9 cellular contexts compared by ENCODE assay signal in the genomic region with DNA sequence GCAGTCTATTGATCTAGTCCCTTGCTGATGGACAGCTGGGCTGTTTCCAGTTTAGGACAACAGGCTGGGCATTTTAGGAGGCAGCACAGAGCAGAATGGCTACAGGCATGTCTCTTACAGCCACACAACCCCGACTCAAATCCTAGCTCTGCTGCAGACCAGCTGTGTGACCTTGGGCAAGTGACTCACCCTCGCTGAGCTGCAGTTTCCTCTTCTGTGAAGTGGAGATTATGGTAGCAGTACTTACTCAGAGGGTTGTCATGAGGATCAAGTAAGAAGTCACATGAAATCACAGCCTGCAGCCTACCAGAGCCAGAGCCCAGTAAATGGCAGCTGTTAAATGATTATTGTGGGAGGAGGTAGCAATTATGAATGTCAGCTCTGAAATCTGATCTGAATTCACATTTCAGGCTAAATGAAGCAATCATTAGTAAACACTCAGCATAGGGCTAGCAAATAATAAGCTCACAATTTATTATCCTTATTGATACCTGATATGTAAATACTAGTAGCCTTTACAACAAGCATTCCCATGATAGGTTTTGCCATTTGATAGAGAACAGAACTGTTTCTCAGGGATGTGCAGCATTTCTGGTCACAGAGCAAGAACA. TPM values are rescaled to one million over a fixed set of nuclear protein-coding genes. Genes with fewer than 3 reads are reported as not detected.
DNase-seq lines count a peak whose midpoint lies in the region; ATAC-seq and TF ChIP-seq lines count a peak whose summit lies in the region.
"Had no signal": no experiment of that assay in that cellular context is flagged by ENCODE, and none has a peak within 500 bp of the region (broad histone marks: within the 10 kb centered on the region; RNA-seq: fewer than 3 reads in every experiment).

No MANE protein-coding gene starts in this region.

- peak; percentile 66 for ATAC-seq in activated naive CD8-positive, alpha-beta T cell treated with anti-CD3 and anti-CD28 coated beads, Interleukin-2, amount 10 ng/mL, durations not matched to agents 7 days and 5 days (ENCODE audit: low read depth)
- no peak for ATAC-seq in lower lobe of right lung
- ATAC-seq in GM21825 (IDR thresholded peaks at IDR 0.05; ENCODE audit: unreplicated experiment): no peak
- no peak for ATAC-seq in HG03442 (IDR thresholded peaks at IDR 0.05; ENCODE audit: unreplicated experiment)

- peaks cover 8% of the 10 kb centered on the region for H3K36me3 ChIP-seq in MG63
- H3K36me3 ChIP-seq in lower lobe of right lung: no peaks in the 10 kb centered on the region

- peak; percentile 76 for DNase-seq in AG04449 (ENCODE audit: low read depth, low spot score)
- DNase-seq in MG63: peak; percentile 87
- DNase-seq in activated naive CD8-positive, alpha-beta T cell treated with anti-CD3 and anti-CD28 coated beads, Interleukin-2, amount 10 ng/mL, durations not matched to agents 7 days and 5 days: no peak
- DNase-seq in lower lobe of right lung: peak; percentile 9
- DNase-seq in SKM-1 (lab: John Stamatoyannopoulos, UW; ENCODE audit: unreplicated experiment): no peak
- no peak for DNase-seq in NCI-H2196 (lab: John Stamatoyannopoulos, UW; ENCODE audit: unreplicated experiment)

- no peaks in the 10 kb centered on the region for H3K4me1 ChIP-seq in lower lobe of right lung

- TF ChIP-seq CTCF in AG04449 (IDR thresholded peaks at IDR 0.05; ENCODE audit: insufficient read depth, low read length, missing control alignments) (no peak), lower lobe of right lung (IDR thresholded peaks at IDR 0.05) (no peak)

- no peak overlapping the region for H3K27ac Mint-ChIP-seq in activated naive CD8-positive, alpha-beta T cell treated with anti-CD3 and anti-CD28 coated beads, Interleukin-2, amount 10 ng/mL, durations not matched to agents 7 days and 5 days
- H3K27ac Mint-ChIP-seq: T-helper 1 cell treated with Interleukin-12 subunit alpha and Interleukin-12 subunit beta and Interleukin-4 antibody, amounts not matched to agents 30 μg/mL and 1 μg/mL, for 36 hours had no signal

- intact Hi-C loops in lower lobe of right lung (cut with DNase I): no loop called here

- H3K9me3 ChIP-seq in MG63 (peaks cover 23% of the 10 kb centered on the region), lower lobe of right lung (no peaks in the 10 kb centered on the region)

- peaks cover 10% of the 10 kb centered on the region for H3K27me3 Mint-ChIP-seq in activated naive CD8-positive, alpha-beta T cell treated with anti-CD3 and anti-CD28 coated beads, Interleukin-2, amount 10 ng/mL, durations not matched to agents 7 days and 5 days

- POLR2A ChIA-PET in AG04449 (lab: Yijun Ruan, JAX): interaction anchor here (1.2 to 2.4 kb wide), 7 partner anchors 25 to 292 kb away, joined by 3 to 15 read pairs (median 5); no protein-coding TSS in a partner anchor
- POLR2A ChIA-PET in activated naive CD8-positive, alpha-beta T cell treated with anti-CD3 and anti-CD28 coated beads, Interleukin-2, amount 10 ng/mL, durations not matched to agents 7 days and 5 days (lab: Charles Lee): no interaction called here

- peaks cover 2% of the 10 kb centered on the region for H3K36me3 Mint-ChIP-seq in activated naive CD8-positive, alpha-beta T cell treated with anti-CD3 and anti-CD28 coated beads, Interleukin-2, amount 10 ng/mL, durations not matched to agents 7 days and 5 days

- peaks cover 3% of the 10 kb centered on the region for H3K4me1 Mint-ChIP-seq in activated naive CD8-positive, alpha-beta T cell treated with anti-CD3 and anti-CD28 coated beads, Interleukin-2, amount 10 ng/mL, durations not matched to agents 7 days and 5 days

- H3K9me3 Mint-ChIP-seq in activated naive CD8-positive, alpha-beta T cell treated with anti-CD3 and anti-CD28 coated beads, Interleukin-2, amount 10 ng/mL, durations not matched to agents 7 days and 5 days: peaks cover 5% of the 10 kb centered on the region

- H3K27ac ChIP-seq in lower lobe of right lung: no peak overlapping the region

- no peak overlapping the region for H3K4me3 Mint-ChIP-seq in activated naive CD8-positive, alpha-beta T cell treated with anti-CD3 and anti-CD28 coated beads, Interleukin-2, amount 10 ng/mL, durations not matched to agents 7 days and 5 days
- H3K4me3 Mint-ChIP-seq: T-helper 1 cell treated with Interleukin-12 subunit alpha and Interleukin-12 subunit beta and Interleukin-4 antibody, amounts not matched to agents 30 μg/mL and 1 μg/mL, for 36 hours had no signal

- CTCF ChIA-PET in AG04449 (lab: Yijun Ruan, JAX): interaction anchor here (1.1 to 2.0 kb wide), 3 partner anchors 41 to 61 kb away, joined by 3 to 6 read pairs (median 4); no protein-coding TSS in a partner anchor

- H3K4me3 ChIP-seq in AG04449 (ENCODE audit: low read depth, low read length) (no peak overlapping the region), MG63 (no peak overlapping the region), lower lobe of right lung (no peak overlapping the region)

- H3K27me3 ChIP-seq in MG63 (no peaks in the 10 kb centered on the region), lower lobe of right lung (ENCODE audit: low read depth) (no peaks in the 10 kb centered on the region)

RNA-seq across cellular contexts. Expression of a gene that starts 58.9 kb away (rescaled TPM):
- 1.2 and 1.3 TPM in 2 replicates for total RNA-seq in MG63 (2014; rRNA removed; shearing (Covaris generic); ENCODE audit: low replicate concordance)
- total RNA-seq in activated naive CD8-positive, alpha-beta T cell treated with anti-CD3 and anti-CD28 coated beads, Interleukin-2, amount 10 ng/mL, durations not matched to agents 7 days and 5 days: not detected
- 1.2 TPM for total RNA-seq in lower lobe of right lung

Comparison
In these comparisons a context has a peak if more than half of its experiments do, and no peak if none do; other contexts are left out.
1. DNase-seq: peak in AG04449 (single experiment), MG63 (single experiment) and lower lobe of right lung (single experiment); none in activated naive CD8-positive, alpha-beta T cell treated with anti-CD3 and anti-CD28 coated beads, Interleukin-2, amount 10 ng/mL, durations not matched to agents 7 days and 5 days (single experiment), SKM-1 (single experiment) and NCI-H2196 (single experiment).